Comparison of ENCODE assay signal across 22 cellular contexts in genomic region chr18:48184118-48184517, GRCh38.
DNase-seq lines count a peak whose midpoint lies in the region; ATAC-seq, FAIRE-seq and TF ChIP-seq lines count a peak whose summit lies in the region.
"Had no signal": no experiment of that assay in that cellular context is flagged by ENCODE, and none has a peak within 500 bp of the region (broad histone marks: within the 10 kb centered on the region; RNA-seq: fewer than 3 reads in every experiment).

No MANE protein-coding gene starts in this region.

- TF ChIP-seq EP300 in K562 (IDR thresholded peaks at IDR 0.05; ENCODE audit: low read length) = no peak

- in situ Hi-C loops in mammary epithelial cell (cut with MboI; ENCODE audit: low sequenced_read_pairs in 2 of 2) (no loop called here), K562 (cut with MboI) (no loop called here)

- intact Hi-C loops in MCF 10A (cut with micrococcal nuclease) = no loop called here
- intact Hi-C loops in mammary epithelial cell (cut with micrococcal nuclease) = no loop called here
- intact Hi-C loops in K562 (cut with micrococcal nuclease) = no loop called here
- intact Hi-C loops in right lobe of liver (cut with DNase I) = no loop called here

- no peaks in the 10 kb centered on the region for H3K9me1 ChIP-seq in K562 (ENCODE audit: control insufficient read depth, insufficient read depth, low read length)

- no peak overlapping the region for H3K27ac Mint-ChIP-seq in MCF 10A (ENCODE audit: low read depth, unreplicated experiment)
- H3K27ac Mint-ChIP-seq in activated T-helper 17 cell treated with anti-CD3 and anti-CD28 coated beads, Interleukin-2, amount 50 U/mL, for 72 hours = no peak overlapping the region
- H3K27ac Mint-ChIP-seq: CD8-positive, alpha-beta memory T cell; GM23338 had no signal

- H3K4me3 ChIP-seq in mammary epithelial cell (replicated peaks in 1 of 3; ENCODE audit: insufficient read depth in 1 of 3, low read depth in 2 of 3, low read length in 3 of 3) = no peak overlapping the region
- no peak overlapping the region for H3K4me3 ChIP-seq in K562
- no peak overlapping the region for H3K4me3 ChIP-seq in right lobe of liver
- H3K4me3 ChIP-seq: BLaER1 treated with 17β-estradiol and CSF1 and Interleukin-3, amounts not matched to agents 10 nM and 100 nM; GM23338 had no signal

- peaks cover 7% of the 10 kb centered on the region for H3K36me3 Mint-ChIP-seq in MCF 10A (ENCODE audit: insufficient read depth, unreplicated experiment)
- H3K36me3 Mint-ChIP-seq in activated T-helper 17 cell treated with anti-CD3 and anti-CD28 coated beads, Interleukin-2, amount 50 U/mL, for 72 hours (ENCODE audit: low read depth) = no peaks in the 10 kb centered on the region

- H2AFZ ChIP-seq in mammary epithelial cell (ENCODE audit: low read depth, low read length) = no peak overlapping the region
- no peak overlapping the region for H2AFZ ChIP-seq in K562 (ENCODE audit: low read depth, low read length)
- H2AFZ ChIP-seq: GM23338 had no signal

- H3K27me3 Mint-ChIP-seq in MCF 10A (ENCODE audit: insufficient read depth, unreplicated experiment) = peaks cover 61% of the 10 kb centered on the region
- peaks cover 27% of the 10 kb centered on the region for H3K27me3 Mint-ChIP-seq in activated T-helper 17 cell treated with anti-CD3 and anti-CD28 coated beads, Interleukin-2, amount 50 U/mL, for 72 hours

- no peaks in the 10 kb centered on the region for H3K9me3 Mint-ChIP-seq in MCF 10A (ENCODE audit: unreplicated experiment)
- peaks cover 6% of the 10 kb centered on the region for H3K9me3 Mint-ChIP-seq in activated T-helper 17 cell treated with anti-CD3 and anti-CD28 coated beads, Interleukin-2, amount 50 U/mL, for 72 hours
- H3K9me3 Mint-ChIP-seq: CD8-positive, alpha-beta memory T cell; GM23338 had no signal

- CTCF ChIA-PET in MCF 10A (lab: Yijun Ruan, JAX) (interaction anchor here (1.1 kb wide), 1 partner anchor 82 kb away, joined by 3 read pairs; no protein-coding TSS in a partner anchor), mammary epithelial cell (lab: Charles Lee; ENCODE audit: low non-redundant PET) (no interaction called here), K562 (lab: Yijun Ruan, JAX; ENCODE audit: low intra/inter-chr PET ratio) (no interaction called here)

- H3K4me1 ChIP-seq in mammary epithelial cell (ENCODE audit: insufficient read depth, low read length) (peaks cover 20% of the 10 kb centered on the region), K562 (replicated peaks in 1 of 2; ENCODE audit: control insufficient read depth in 2 of 2, insufficient read depth in 2 of 2, low read length in 2 of 2) (no peaks in the 10 kb centered on the region), right lobe of liver (peaks cover 0 to 9% (median 2%) of the 10 kb centered on the region in 4 donors)

- no peak overlapping the region for H3K4me3 Mint-ChIP-seq in MCF 10A (ENCODE audit: unreplicated experiment)
- H3K4me3 Mint-ChIP-seq in activated T-helper 17 cell treated with anti-CD3 and anti-CD28 coated beads, Interleukin-2, amount 50 U/mL, for 72 hours = no peak overlapping the region
- H3K4me3 Mint-ChIP-seq: CD8-positive, alpha-beta memory T cell; GM23338 had no signal

- BruUV-seq in MCF 10A (replicated peaks; lab: Mats Ljungman, UMichigan) = no TSS peak
- no TSS peak for BruUV-seq in mammary epithelial cell (replicated peaks; lab: Mats Ljungman, UMichigan)
- BruUV-seq in K562 (replicated peaks; lab: Mats Ljungman, UMichigan) = no TSS peak

- POLR2A ChIA-PET in MCF 10A (lab: Yijun Ruan, JAX) = no interaction called here
- POLR2A ChIA-PET in K562 (lab: Yijun Ruan, JAX) = no interaction called here

- dilution Hi-C loops in mammary epithelial cell (cut with HindIII; ENCODE audit: low sequenced_read_pairs) = no loop called here

- no peaks in the 10 kb centered on the region for H3K9me3 ChIP-seq in mammary epithelial cell (replicated peaks; ENCODE audit: insufficient read depth, low read length)
- H3K9me3 ChIP-seq in K562 (replicated peaks; ENCODE audit: control insufficient read depth, insufficient read depth, low read depth, low read length) = no peaks in the 10 kb centered on the region
- H3K9me3 ChIP-seq in right lobe of liver = no peaks in the 10 kb centered on the region

- WGBS in mammary epithelial cell (ENCODE audit: low coverage, missing lambda C conversion rate) = 84% methylated on average over 6 of the region's 6 CpGs
- 0% methylated on average over 4 of the region's 6 CpGs for WGBS in K562 (ENCODE audit: insufficient coverage, low coverage, missing lambda C conversion rate)
- 66% methylated on average over 6 of the region's 6 CpGs for WGBS in right lobe of liver (ENCODE audit: insufficient coverage, low coverage, low lambda C conversion rate, missing lambda C conversion rate)

- H3K4me1 Mint-ChIP-seq in MCF 10A (ENCODE audit: insufficient read depth, unreplicated experiment) = peaks cover 8% of the 10 kb centered on the region
- H3K4me1 Mint-ChIP-seq in activated T-helper 17 cell treated with anti-CD3 and anti-CD28 coated beads, Interleukin-2, amount 50 U/mL, for 72 hours = no peaks in the 10 kb centered on the region
- H3K4me1 Mint-ChIP-seq: CD8-positive, alpha-beta memory T cell had no signal

- TF ChIP-seq CTCF in MCF 10A (IDR thresholded peaks at IDR 0.05; ENCODE audit: unreplicated experiment) (no peak), mammary epithelial cell (conservative IDR thresholded peaks at IDR 0.05 in 1 of 2, IDR thresholded peaks at IDR 0.05 in 1 of 2; ENCODE audit: extremely low read depth in 1 of 2, insufficient read depth in 1 of 2, low read depth in 1 of 2, low read length in 2 of 2) (no peak), K562 (IDR thresholded peaks at IDR 0.05 in 2 of 3, conservative IDR thresholded peaks at IDR 0.05 in 1 of 3; ENCODE audit: insufficient read depth in 2 of 3, low read depth in 1 of 3, low read length in 3 of 3) (no peak), right lobe of liver (IDR thresholded peaks at IDR 0.05) (no peak)

- ATAC-seq in K562 (no peak), right lobe of liver (peak; percentile 80 to 95 (median 92)), GM19463 (IDR thresholded peaks at IDR 0.05; ENCODE audit: unreplicated experiment) (no peak), HG02885 (IDR thresholded peaks at IDR 0.05; ENCODE audit: poor library complexity, unreplicated experiment) (no peak)
- ATAC-seq in activated T-helper 17 cell treated with anti-CD3 and anti-CD28 coated beads, Interleukin-2, amount 50 U/mL, for 72 hours (replicated peaks) = no peak
- ATAC-seq: GM23338, HCT116 had no signal

- H3K27me3 ChIP-seq in mammary epithelial cell (ENCODE audit: insufficient read depth, low read length) = no peaks in the 10 kb centered on the region
- peaks cover 0 to 20% of the 10 kb centered on the region in 2 experiments; a peak in 2 of 5 replicates for H3K27me3 ChIP-seq in K562 (ENCODE audit: control insufficient read depth in 2 of 2, insufficient read depth in 2 of 2, low read length in 2 of 2)
- H3K27me3 ChIP-seq in right lobe of liver = no peaks in the 10 kb centered on the region
- H3K27me3 ChIP-seq: BLaER1 treated with 17β-estradiol and CSF1 and Interleukin-3, amounts not matched to agents 10 nM and 100 nM had no signal

- H3K27ac ChIP-seq in mammary epithelial cell (ENCODE audit: insufficient read depth, low read depth, low read length) (no peak overlapping the region), K562 (ENCODE audit: extremely low read depth, low read depth, low read length) (no peak overlapping the region), right lobe of liver (no peak overlapping the region)
- H3K27ac ChIP-seq: BLaER1 treated with 17β-estradiol and CSF1 and Interleukin-3, amounts not matched to agents 10 nM and 100 nM had no signal

- DNase-seq in MCF 10A (ENCODE audit: unreplicated experiment) (peak; percentile 61), mammary epithelial cell (no peak), K562 (ENCODE audit: extremely low read depth in 1 of 4, low spot score in 3 of 4) (no peak), right lobe of liver (no peak)
- peak; percentile 2 for DNase-seq in stimulated activated CD8-positive, alpha-beta memory T cell treated with anti-CD3 and anti-CD28 coated beads, Interleukin-4, amount 100 ng/mL, for 48 hours
- DNase-seq: 8988T; CD8-positive, alpha-beta memory T cell; DMS79; Karpas-422; MM.1S; NCI-H1092 treated with DMSO at 0.1 percent for 48 hours; NCI-H1694 treated with DMSO at 0.1 percent for 48 hours; NCI-H2107; NCI-H2227 treated with DMSO at 0.1 percent for 48 hours; NCI-H524 treated with DMSO at 0.1 percent for 48 hours had no signal

- H4K20me1 ChIP-seq in mammary epithelial cell (ENCODE audit: insufficient read depth, low read length) = no peaks in the 10 kb centered on the region
- H4K20me1 ChIP-seq in K562 (replicated peaks; ENCODE audit: control insufficient read depth, insufficient read depth, low read length) = no peaks in the 10 kb centered on the region
- H4K20me1 ChIP-seq: BLaER1 treated with 17β-estradiol and CSF1 and Interleukin-3, amounts not matched to agents 10 nM and 100 nM had no signal

- no peak for TF ChIP-seq RAD21 in K562 (CRISPR knock-in tag; conservative IDR thresholded peaks at IDR 0.05 in 1 of 2, IDR thresholded peaks at IDR 0.05 in 1 of 2)

- H3K4me2 ChIP-seq in mammary epithelial cell (ENCODE audit: insufficient read depth, low read depth, low read length) = no peak overlapping the region
- no peak overlapping the region for H3K4me2 ChIP-seq in K562 (ENCODE audit: insufficient read depth, low read length)
- H3K4me2 ChIP-seq: BLaER1 treated with 17β-estradiol and CSF1 and Interleukin-3, amounts not matched to agents 10 nM and 100 nM; GM23338 had no signal

- H3K79me2 ChIP-seq in mammary epithelial cell (ENCODE audit: insufficient read depth, low read length) (no peaks in the 10 kb centered on the region), K562 (ENCODE audit: control insufficient read depth, insufficient read depth, low read length) (no peaks in the 10 kb centered on the region)

- H3K9ac ChIP-seq in mammary epithelial cell (ENCODE audit: insufficient read depth, low read length) (no peak overlapping the region), K562 (ENCODE audit: insufficient read depth in 1 of 2, low read depth in 2 of 2, low read length in 2 of 2) (no peak overlapping the region)
- H3K9ac ChIP-seq: BLaER1 treated with 17β-estradiol and CSF1 and Interleukin-3, amounts not matched to agents 10 nM and 100 nM had no signal

- no peaks in the 10 kb centered on the region for H3K36me3 ChIP-seq in mammary epithelial cell (ENCODE audit: insufficient read depth, low read length)
- H3K36me3 ChIP-seq in K562 (ENCODE audit: control insufficient read depth, insufficient read depth, low read length) = no peaks in the 10 kb centered on the region
- H3K36me3 ChIP-seq in right lobe of liver = no peaks in the 10 kb centered on the region
- H3K36me3 ChIP-seq: BLaER1 treated with 17β-estradiol and CSF1 and Interleukin-3, amounts not matched to agents 10 nM and 100 nM had no signal

- no peak for FAIRE-seq in K562 (lab: Jason Lieb, UNC)
- FAIRE-seq: D721Med had no signal

- no peak for TF ChIP-seq POLR2A in K562 (conservative IDR thresholded peaks at IDR 0.05)
- no peak for TF ChIP-seq POLR2A in right lobe of liver (IDR thresholded peaks at IDR 0.05)

TF ChIP-seq in K562, 482 proteins besides CTCF, POLR2A, EP300 and RAD21:
- TF ChIP-seq RBM25 (IDR thresholded peaks at IDR 0.05; ENCODE audit: low read depth, low read length, severe bottlenecking) (peak; percentile 14), PTBP1 (IDR thresholded peaks at IDR 0.05; ENCODE audit: low read depth, low read length) (no peak), GATAD2A (IDR thresholded peaks at IDR 0.05) (no peak)
TF ChIP-seq in K562: peak in this region for 1.

Comparison
In these comparisons a context has a peak if more than half of its experiments do, and no peak if none do; other contexts are left out.
1. DNase-seq: peak in MCF 10A (single experiment) and stimulated activated CD8-positive, alpha-beta memory T cell treated with anti-CD3 and anti-CD28 coated beads, Interleukin-4, amount 100 ng/mL, for 48 hours (single experiment); none in mammary epithelial cell (single experiment), K562 (0 of 4) and right lobe of liver (0 of 3).
2. ATAC-seq: peak in right lobe of liver (4 of 4); none in K562 (single experiment), activated T-helper 17 cell treated with anti-CD3 and anti-CD28 coated beads, Interleukin-2, amount 50 U/mL, for 72 hours (single experiment), GM19463 (single experiment) and HG02885 (single experiment).